2 cellular contexts compared by ENCODE assay signal in the genomic region with DNA sequence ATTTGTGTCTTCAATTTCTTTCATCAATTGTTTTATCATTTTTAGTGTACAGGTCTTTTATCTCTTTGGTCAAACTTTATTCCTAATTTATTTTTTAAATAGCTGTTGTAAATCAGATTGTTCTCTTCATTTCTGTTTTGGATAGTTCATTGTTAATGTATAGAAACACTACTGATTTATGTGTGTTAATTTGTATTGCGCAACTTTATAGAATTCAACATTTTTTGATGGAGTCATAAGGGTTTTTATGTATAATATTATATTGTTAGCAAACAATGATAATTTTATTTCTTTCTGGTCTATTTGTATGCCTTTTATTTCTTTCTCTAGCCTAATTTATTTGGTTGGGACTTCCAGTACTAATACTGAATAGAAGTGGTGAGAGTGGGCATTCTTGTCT.
TF ChIP-seq lines count a peak whose summit lies in the region.

No MANE protein-coding gene starts in this region.

TF ChIP-seq in HepG2, 621 proteins besides CTCF, POLR2A, EP300 and RAD21:
- TF ChIP-seq ZNF567 (CRISPR knock-in tag; IDR thresholded peaks at IDR 0.05; ENCODE audit: borderline replicate concordance) (no peak), CEBPB (IDR thresholded peaks at IDR 0.05; ENCODE audit: borderline replicate concordance, low read depth, low read length) (peak; percentile 69)

TF ChIP-seq in H1, 55 proteins besides CTCF, POLR2A, EP300 and RAD21:
- TF ChIP-seq ATF3 (IDR thresholded peaks at IDR 0.05; ENCODE audit: insufficient read depth, low read depth, low read length) (no peak), CEBPB (IDR thresholded peaks at IDR 0.05; ENCODE audit: low read depth, low read length) (peak; percentile 73; the same call in 1 of the 2 replicates)
